Comparison of ENCODE assay signal across 8 cellular contexts in genomic region chr2:11466307-11467125, GRCh38. TPM values are rescaled to one million over a fixed set of nuclear protein-coding genes. Genes with fewer than 3 reads are reported as not detected.
A peak's percentile ranks its signal among the peaks of the same experiment; 100 is the strongest.
DNase-seq lines count a peak whose midpoint lies in the region; ATAC-seq, FAIRE-seq and TF ChIP-seq lines count a peak whose summit lies in the region.

No MANE protein-coding gene starts in this region.

- DNase-seq in K562 (ENCODE audit: extremely low read depth in 1 of 4, low spot score in 3 of 4) (peak in 1 of 4 experiments; percentile 34), right lobe of liver (peak in 1 of 3 donors; percentile 44), upper lobe of left lung (no peak)
- no peak for DNase-seq in activated CD4-positive, alpha-beta T cell treated with anti-CD3 and anti-CD28 coated beads for 1 hour

- CTCF ChIA-PET in K562 (lab: Yijun Ruan, JAX; ENCODE audit: low intra/inter-chr PET ratio) = interaction anchor here (0.7 to 1.5 kb wide), 2 partner anchors 334 to 631 kb away, joined by 3 to 4 read pairs; a partner anchor contains a TSS

- no peak for TF ChIP-seq RAD21 in K562 (CRISPR knock-in tag; conservative IDR thresholded peaks at IDR 0.05 in 1 of 2, IDR thresholded peaks at IDR 0.05 in 1 of 2)

- H3K9me1 ChIP-seq in K562 (ENCODE audit: control insufficient read depth, insufficient read depth, low read length) = no peaks in the 10 kb centered on the region

- H3K4me2 ChIP-seq in KMS-11 = peak overlapping the region; percentile 92
- peak overlapping the region; percentile 94 for H3K4me2 ChIP-seq in K562 (ENCODE audit: insufficient read depth, low read length)

- TF ChIP-seq CTCF in KMS-11 (conservative IDR thresholded peaks at IDR 0.05; ENCODE audit: low read depth, low read length) (no peak), K562 (IDR thresholded peaks at IDR 0.05 in 2 of 3, conservative IDR thresholded peaks at IDR 0.05 in 1 of 3; ENCODE audit: insufficient read depth in 2 of 3, low read depth in 1 of 3, low read length in 3 of 3) (no peak), right lobe of liver (IDR thresholded peaks at IDR 0.05) (no peak), upper lobe of left lung (IDR thresholded peaks at IDR 0.05) (no peak)

- ATAC-seq in GM19438 (IDR thresholded peaks at IDR 0.05; ENCODE audit: low read depth, unreplicated experiment) (peak; percentile 25), K562 (peak; percentile 67), right lobe of liver (peak; percentile 21 to 34 (median 26)), upper lobe of left lung (ENCODE audit: low FRiP score in 2 of 2) (peak; percentile 8 to 44), GM21360 (IDR thresholded peaks at IDR 0.05; ENCODE audit: unreplicated experiment) (no peak)

- H3K27me3 ChIP-seq in ACC112 (ENCODE audit: insufficient read depth, low read length) = no peaks in the 10 kb centered on the region
- no peaks in the 10 kb centered on the region for H3K27me3 ChIP-seq in KMS-11 (ENCODE audit: insufficient read depth, low read depth)
- no peaks in the 10 kb centered on the region for H3K27me3 ChIP-seq in K562 (ENCODE audit: control insufficient read depth in 2 of 2, insufficient read depth in 2 of 2, low read length in 2 of 2)
- no peaks in the 10 kb centered on the region for H3K27me3 ChIP-seq in right lobe of liver
- H3K27me3 ChIP-seq in upper lobe of left lung = no peaks in the 10 kb centered on the region

- H3K79me2 ChIP-seq in ACC112 (ENCODE audit: control insufficient read depth, insufficient read depth, low read length, unreplicated experiment) (peaks cover 48% of the 10 kb centered on the region), KMS-11 (ENCODE audit: insufficient read depth, low read depth) (peaks cover 48% of the 10 kb centered on the region), K562 (ENCODE audit: control insufficient read depth, insufficient read depth, low read length) (peaks cover 52% of the 10 kb centered on the region)

- in situ Hi-C loops in K562 (cut with MboI) = no loop called here

- POLR2A ChIA-PET in K562 (lab: Yijun Ruan, JAX) = interaction anchor here (0.6 to 1.6 kb wide), 5 partner anchors 10 to 334 kb away, joined by 3 to 5 read pairs (median 3); a partner anchor contains a TSS

- intact Hi-C loops in K562 (cut with micrococcal nuclease) (no loop called here), right lobe of liver (cut with DNase I) (no loop called here)

- no peaks in the 10 kb centered on the region for H3K9me3 ChIP-seq in K562 (replicated peaks; ENCODE audit: control insufficient read depth, insufficient read depth, low read depth, low read length)
- no peaks in the 10 kb centered on the region for H3K9me3 ChIP-seq in right lobe of liver
- no peaks in the 10 kb centered on the region for H3K9me3 ChIP-seq in upper lobe of left lung

- no peaks in the 10 kb centered on the region for H4K20me1 ChIP-seq in KMS-11 (ENCODE audit: insufficient read depth)
- H4K20me1 ChIP-seq in K562 (replicated peaks; ENCODE audit: control insufficient read depth, insufficient read depth, low read length) = no peaks in the 10 kb centered on the region; the same call in 1 of the 2 replicates

- peak; percentile 35 for FAIRE-seq in K562 (lab: Jason Lieb, UNC)

- TSS peak; percentile 64 for BruUV-seq in K562 (replicated peaks; lab: Mats Ljungman, UMichigan)

- H3K36me3 ChIP-seq in ACC112 (ENCODE audit: insufficient read depth, low read length) (peaks cover 6% of the 10 kb centered on the region; the same call in 1 of the 2 replicates), KMS-11 (ENCODE audit: insufficient read depth) (no peaks in the 10 kb centered on the region), K562 (ENCODE audit: control insufficient read depth, insufficient read depth, low read length) (peaks cover 30% of the 10 kb centered on the region), right lobe of liver (peaks cover 0 to 2% (median 0%) of the 10 kb centered on the region in 4 donors), upper lobe of left lung (peaks cover 0 to 13% (median 2%) of the 10 kb centered on the region in 4 donors)

- TF ChIP-seq POLR2A in K562 (conservative IDR thresholded peaks at IDR 0.05) (peak; percentile 19; the same call in 1 of the 2 replicates), right lobe of liver (IDR thresholded peaks at IDR 0.05) (no peak), upper lobe of left lung (IDR thresholded peaks at IDR 0.05) (no peak)

- H3K9ac ChIP-seq in KMS-11 = peak overlapping the region; percentile 90
- H3K9ac ChIP-seq in K562 (ENCODE audit: insufficient read depth in 1 of 2, low read depth in 2 of 2, low read length in 2 of 2) = peak overlapping the region; percentile 72 to 92

- TF ChIP-seq EP300 in K562 (IDR thresholded peaks at IDR 0.05; ENCODE audit: low read length) (no peak), upper lobe of left lung (IDR thresholded peaks at IDR 0.05) (no peak)

- H3K4me1 ChIP-seq in ACC112 (ENCODE audit: control insufficient read depth, insufficient read depth, low read length, unreplicated experiment) = peaks cover 28% of the 10 kb centered on the region
- peaks cover 51% of the 10 kb centered on the region for H3K4me1 ChIP-seq in KMS-11 (ENCODE audit: low read depth, poor library complexity, severe bottlenecking)
- peaks cover 12 to 25% of the 10 kb centered on the region in 2 experiments; a peak in 4 of 5 replicates for H3K4me1 ChIP-seq in K562 (replicated peaks in 1 of 2; ENCODE audit: control insufficient read depth in 2 of 2, insufficient read depth in 2 of 2, low read length in 2 of 2)
- H3K4me1 ChIP-seq in right lobe of liver = peaks cover 0 to 27% (median 10%) of the 10 kb centered on the region in 4 donors
- H3K4me1 ChIP-seq in upper lobe of left lung = peaks cover 30 to 44% (median 34%) of the 10 kb centered on the region in 4 donors

- WGBS in K562 (ENCODE audit: insufficient coverage, low coverage, missing lambda C conversion rate) = 6% methylated on average over 25 of the region's 26 CpGs
- 25% methylated on average over 22 of the region's 26 CpGs for WGBS in right lobe of liver (ENCODE audit: insufficient coverage, low coverage, low lambda C conversion rate, missing lambda C conversion rate)
- 26 to 27% methylated on average over 26 of the region's 26 CpGs for WGBS in upper lobe of left lung, 2 donors

- H3K4me3 ChIP-seq in ACC112 (ENCODE audit: low read depth, low read length) = peak overlapping the region; percentile 78
- H3K4me3 ChIP-seq in KMS-11 (IDR thresholded peaks at IDR 0.05; ENCODE audit: insufficient read depth, low read depth, low read length) = peak overlapping the region; percentile 27
- peak overlapping the region; percentile 55 for H3K4me3 ChIP-seq in K562
- peak overlapping the region; percentile 64 to 87 (median 77) for H3K4me3 ChIP-seq in right lobe of liver
- H3K4me3 ChIP-seq in upper lobe of left lung = peak overlapping the region; percentile 63 to 84 (median 82)

- H3K27ac ChIP-seq in ACC112 (ENCODE audit: low read depth, low read length) = peak overlapping the region; percentile 79; the same call in 1 of the 2 replicates
- peak overlapping the region; percentile 87 for H3K27ac ChIP-seq in KMS-11
- peak overlapping the region; percentile 92 for H3K27ac ChIP-seq in K562 (ENCODE audit: extremely low read depth, low read depth, low read length)
- H3K27ac ChIP-seq in right lobe of liver = peak overlapping the region; percentile 78 to 85 (median 80)
- peak overlapping the region; percentile 88 to 96 (median 91) for H3K27ac ChIP-seq in upper lobe of left lung

- peak overlapping the region; percentile 76 for H2AFZ ChIP-seq in ACC112 (ENCODE audit: low read length, unreplicated experiment)
- peak overlapping the region; percentile 89 for H2AFZ ChIP-seq in KMS-11 (ENCODE audit: low read depth)
- peak overlapping the region; percentile 98 for H2AFZ ChIP-seq in K562 (ENCODE audit: low read depth, low read length)

TF ChIP-seq in K562, 482 proteins besides CTCF, POLR2A, EP300 and RAD21 (continues in another document):
- TF ChIP-seq BCL6 (CRISPR knock-in tag; IDR thresholded peaks at IDR 0.05) (no peak), CXXC5 (CRISPR knock-in tag; IDR thresholded peaks at IDR 0.05) (no peak), CREB3 (tag; conservative IDR thresholded peaks at IDR 0.05; ENCODE audit: low read depth) (no peak), JUND (IDR thresholded peaks at IDR 0.05; ENCODE audit: borderline replicate concordance, low read depth, low read length) (no peak), JUND (tag; IDR thresholded peaks at IDR 0.05; ENCODE audit: borderline replicate concordance, low read depth, low read length) (no peak), ZNF561 (CRISPR knock-in tag; conservative IDR thresholded peaks at IDR 0.05) (no peak), HDAC1 (IDR thresholded peaks at IDR 0.05) (no peak), ZNF445 (CRISPR knock-in tag; IDR thresholded peaks at IDR 0.05; ENCODE audit: low read depth) (no peak), RBM25 (IDR thresholded peaks at IDR 0.05; ENCODE audit: low read depth, low read length, severe bottlenecking) (no peak)

RNA-seq across cellular contexts. Expression of gene E2F6, which starts 0.6 kb away (rescaled TPM):
- 14.1 and 38.5 TPM in 2 replicates for total RNA-seq in K562 (2011; cell fraction: chromatin; rRNA removed; ENCODE audit: low replicate concordance)
- total RNA-seq in K562 (2011; cell fraction: nucleolus; rRNA removed) = 8.8 and 10.9 TPM in 2 replicates
- total RNA-seq in K562 (2011; cell fraction: nucleoplasm; rRNA removed) = 19.7 and 23.1 TPM in 2 replicates
- 25.1 and 31.8 TPM in 2 replicates for total RNA-seq in K562 (2014; rRNA removed)
- total RNA-seq in K562 (2014; rRNA removed; fragmentation: Illumina TruSeq; extraction: Trizol) = 31.0 and 33.7 TPM in 2 replicates
- 25.0 and 26.1 TPM in 2 replicates for total RNA-seq in K562 (2015; rRNA removed; fragmentation: Illumina TruSeq; extraction: Trizol)
- 21.9 and 24.2 TPM in 2 replicates for total RNA-seq in K562 (2021)
- 21.9 and 33.9 TPM in 2 replicates for polyA plus RNA-seq in K562 (2011; rRNA removed)
- 8.2 and 11.9 TPM in 2 replicates for polyA plus RNA-seq in K562 (2011; cell fraction: cytosol; rRNA removed)
- 13.0 and 14.7 TPM in 2 replicates for polyA plus RNA-seq in K562 (2011; cell fraction: nucleus; rRNA removed)
- 21.9 and 23.3 TPM in 2 replicates for polyA plus RNA-seq in K562 (2012)
- 24.6 and 24.8 TPM in 2 replicates for polyA plus RNA-seq in K562 (2014; fragmentation: Illumina TruSeq; extraction: Trizol)
- polyA plus RNA-seq in K562 (2014; fragmentation: Nextera tagmentation; extraction: Ambion mirVana) = 10 to 100 TPM; 13.6 to 14.0 TPM
- 25.0 and 27.8 TPM in 2 replicates for polyA plus RNA-seq in K562 (2014; rRNA removed)
- polyA minus RNA-seq in K562 (2011; rRNA and poly(A)+ RNA removed) = 23.7 and 25.7 TPM in 2 replicates
- 10.8 and 11.8 TPM in 2 replicates for polyA minus RNA-seq in K562 (2011; cell fraction: cytosol; rRNA and poly(A)+ RNA removed)
- 8.1 and 11.8 TPM in 2 replicates for polyA minus RNA-seq in K562 (2011; cell fraction: nucleus; rRNA and poly(A)+ RNA removed)
- total RNA-seq in right lobe of liver = 1 to 10 TPM; 4.4 to 9.9 (median 5.8) TPM
- 10 to 100 TPM in 4 of 6 donors, 1 to 10 TPM in 2; 5.3 to 15.8 (median 13.4) TPM for total RNA-seq in upper lobe of left lung

Comparison
In these comparisons a context has a peak if more than half of its experiments do, and no peak if none do; other contexts are left out.
1. H3K4me3 ChIP-seq: peak in every context shown above with its lines; median percentile 82 in upper lobe of left lung; 78 in ACC112; 77 in right lobe of liver; 55 in K562; 27 in KMS-11.